In genomic region chr9:131271016-131271273, GRCh38 we compare ENCODE assay signal across 8 cellular contexts. TPM values are rescaled to one million over a fixed set of nuclear protein-coding genes. Genes with fewer than 3 reads are reported as not detected.
DNase-seq lines count a peak whose midpoint lies in the region; ATAC-seq and TF ChIP-seq lines count a peak whose summit lies in the region.
"Not testable (repeated sequence)": the region's sequence is repeated elsewhere in the genome, so short reads cannot be mapped to it uniquely, and the experiment has no call there.

No MANE protein-coding gene starts in this region.

- not testable (repeated sequence) for H3K79me2 ChIP-seq in OCI-LY1 (ENCODE audit: insufficient read depth, low read length)

- CTCF ChIA-PET in CD8-positive, alpha-beta T cell (lab: Charles Lee), result interaction anchor here (1.4 to 3.0 kb wide), 4 partner anchors 15 to 66 kb away, joined by 3 to 15 read pairs (median 8); no protein-coding TSS in a partner anchor
- CTCF ChIA-PET in activated CD8-positive, alpha-beta T cell treated with anti-CD3 and anti-CD28 coated beads, Interleukin-2, amount 10 ng/mL, durations not matched to agents 7 days and 5 days (lab: Charles Lee), result interaction anchor here (2.4 to 11.6 kb wide), 4 partner anchors 17 to 93 kb away, joined by 10 to 163 read pairs (median 18); no protein-coding TSS in a partner anchor

- WGBS in esophagus, 2 donors, result 81 to 88% methylated on average over 1 of the region's 1 CpG
- WGBS in tibial nerve, 2 donors, result 88 to 93% methylated on average over 1 of the region's 1 CpG

- H3K4me3 ChIP-seq in CD8-positive, alpha-beta T cell (ENCODE audit: low read depth, low read length), result peak overlapping the region; percentile 95
- not testable (repeated sequence) for H3K4me3 ChIP-seq in OCI-LY1 (ENCODE audit: low read depth, low read length, poor library complexity, severe bottlenecking); esophagus (ENCODE audit: low read depth in 1 of 2, low read length in 2 of 2); gastrocnemius medialis
- H3K4me3 ChIP-seq in lower lobe of right lung, result peak overlapping the region; percentile 36
- peak overlapping the region in 1 of 4 donors; percentile 5 for H3K4me3 ChIP-seq in tibial nerve

- not testable (repeated sequence) for H3F3A ChIP-seq in OCI-LY1 (ENCODE audit: insufficient read depth, low read length)

- not testable (repeated sequence) for DNase-seq in CD8-positive, alpha-beta T cell; activated CD8-positive, alpha-beta T cell treated with anti-CD3 and anti-CD28 coated beads, Interleukin-2, amount 10 ng/mL, durations not matched to agents 7 days and 5 days; activated naive CD8-positive, alpha-beta T cell treated with anti-CD3 and anti-CD28 coated beads, Interleukin-2, amount 50 U/mL, for 24 hours; lower lobe of right lung; gastrocnemius medialis; tibial nerve (ENCODE audit: low spot score in 2 of 2)

- H3K9ac ChIP-seq in OCI-LY1 (ENCODE audit: low read length), result not testable (repeated sequence)

- not testable (repeated sequence) for H2AFZ ChIP-seq in OCI-LY1 (ENCODE audit: low read length)

- not testable (repeated sequence) for TF ChIP-seq CTCF in CD8-positive, alpha-beta T cell (IDR thresholded peaks at IDR 0.05); OCI-LY1 (IDR thresholded peaks at IDR 0.05; ENCODE audit: low read length); lower lobe of right lung (IDR thresholded peaks at IDR 0.05); gastrocnemius medialis (IDR thresholded peaks at IDR 0.05 in 4 of 5, conservative IDR thresholded peaks at IDR 0.05 in 1 of 5); tibial nerve (IDR thresholded peaks at IDR 0.05)

- H3K36me3 Mint-ChIP-seq in CD8-positive, alpha-beta T cell, result peaks cover 48% of the 10 kb centered on the region
- H3K36me3 Mint-ChIP-seq in activated CD8-positive, alpha-beta T cell treated with anti-CD3 and anti-CD28 coated beads, Interleukin-2, amount 10 ng/mL, durations not matched to agents 7 days and 5 days (ENCODE audit: low read depth), result peaks cover 85% of the 10 kb centered on the region
- peaks cover 37% of the 10 kb centered on the region for H3K36me3 Mint-ChIP-seq in activated naive CD8-positive, alpha-beta T cell treated with anti-CD3 and anti-CD28 coated beads, Interleukin-2, amount 50 U/mL, for 24 hours (ENCODE audit: low read depth)

- peaks cover 54% of the 10 kb centered on the region for H3K4me1 ChIP-seq in CD8-positive, alpha-beta T cell (ENCODE audit: insufficient read depth, low read length)
- H3K4me1 ChIP-seq in OCI-LY1 (ENCODE audit: insufficient read depth, low read length, severe bottlenecking) (peaks cover 83% of the 10 kb centered on the region), lower lobe of right lung (peaks cover 66% of the 10 kb centered on the region), gastrocnemius medialis (peaks cover 81 to 89% of the 10 kb centered on the region in 2 donors), tibial nerve (peaks cover 0 to 43% (median 11%) of the 10 kb centered on the region in 4 donors)
- H3K4me1 ChIP-seq in esophagus (ENCODE audit: control insufficient read depth in 2 of 2, insufficient read depth in 2 of 2, low read length in 1 of 2), result not testable (repeated sequence)

- not testable (repeated sequence) for H3K9me3 Mint-ChIP-seq in CD8-positive, alpha-beta T cell; activated CD8-positive, alpha-beta T cell treated with anti-CD3 and anti-CD28 coated beads, Interleukin-2, amount 10 ng/mL, durations not matched to agents 7 days and 5 days (ENCODE audit: insufficient read depth); activated naive CD8-positive, alpha-beta T cell treated with anti-CD3 and anti-CD28 coated beads, Interleukin-2, amount 50 U/mL, for 24 hours

- not testable (repeated sequence) for H3K36me3 ChIP-seq in CD8-positive, alpha-beta T cell (ENCODE audit: insufficient read depth, low read length); OCI-LY1 (ENCODE audit: insufficient read depth, low read length); esophagus (ENCODE audit: control insufficient read depth in 2 of 2, insufficient read depth in 2 of 2, low read length in 1 of 2); lower lobe of right lung; gastrocnemius medialis; tibial nerve

- not testable (repeated sequence) for ATAC-seq in CD8-positive, alpha-beta T cell; activated CD8-positive, alpha-beta T cell treated with anti-CD3 and anti-CD28 coated beads, Interleukin-2, amount 10 ng/mL, durations not matched to agents 7 days and 5 days; activated naive CD8-positive, alpha-beta T cell treated with anti-CD3 and anti-CD28 coated beads, Interleukin-2, amount 50 U/mL, for 24 hours; lower lobe of right lung; gastrocnemius medialis

- H3K27me3 Mint-ChIP-seq in CD8-positive, alpha-beta T cell (ENCODE audit: low read depth); activated CD8-positive, alpha-beta T cell treated with anti-CD3 and anti-CD28 coated beads, Interleukin-2, amount 10 ng/mL, durations not matched to agents 7 days and 5 days (ENCODE audit: low read depth); activated naive CD8-positive, alpha-beta T cell treated with anti-CD3 and anti-CD28 coated beads, Interleukin-2, amount 50 U/mL, for 24 hours: not testable (repeated sequence)

- not testable (repeated sequence) for H3K27me3 ChIP-seq in CD8-positive, alpha-beta T cell (ENCODE audit: insufficient read depth, low read length); OCI-LY1 (ENCODE audit: insufficient read depth, low read length); esophagus (ENCODE audit: control insufficient read depth in 1 of 2, insufficient read depth in 2 of 2, low read length in 2 of 2); lower lobe of right lung (ENCODE audit: low read depth); gastrocnemius medialis; tibial nerve

- H3K27ac Mint-ChIP-seq in CD8-positive, alpha-beta T cell, result peak overlapping the region; percentile 94
- H3K27ac Mint-ChIP-seq in activated CD8-positive, alpha-beta T cell treated with anti-CD3 and anti-CD28 coated beads, Interleukin-2, amount 10 ng/mL, durations not matched to agents 7 days and 5 days, result peak overlapping the region; percentile 99
- peak overlapping the region; percentile 98 for H3K27ac Mint-ChIP-seq in activated naive CD8-positive, alpha-beta T cell treated with anti-CD3 and anti-CD28 coated beads, Interleukin-2, amount 50 U/mL, for 24 hours

- H3K9me3 ChIP-seq in CD8-positive, alpha-beta T cell (ENCODE audit: low read length); OCI-LY1 (ENCODE audit: low read length); esophagus (ENCODE audit: control insufficient read depth in 2 of 2, insufficient read depth in 1 of 2, low read depth in 1 of 2, low read length in 1 of 2); lower lobe of right lung; gastrocnemius medialis; tibial nerve: not testable (repeated sequence)

- H3K4me1 Mint-ChIP-seq in CD8-positive, alpha-beta T cell (ENCODE audit: low read depth), result peaks cover 64% of the 10 kb centered on the region
- H3K4me1 Mint-ChIP-seq in activated CD8-positive, alpha-beta T cell treated with anti-CD3 and anti-CD28 coated beads, Interleukin-2, amount 10 ng/mL, durations not matched to agents 7 days and 5 days (ENCODE audit: low read depth), result peaks cover 54% of the 10 kb centered on the region
- H3K4me1 Mint-ChIP-seq in activated naive CD8-positive, alpha-beta T cell treated with anti-CD3 and anti-CD28 coated beads, Interleukin-2, amount 50 U/mL, for 24 hours, result peaks cover 65% of the 10 kb centered on the region

- peak overlapping the region; percentile 84 for H3K27ac ChIP-seq in CD8-positive, alpha-beta T cell (ENCODE audit: low read depth, low read length)
- H3K27ac ChIP-seq in OCI-LY1 (ENCODE audit: low read depth, low read length, poor library complexity, severe bottlenecking) (peak overlapping the region; percentile 91), esophagus (ENCODE audit: low read depth in 2 of 2, low read length in 1 of 2) (peak overlapping the region; percentile 4 to 63), lower lobe of right lung (peak overlapping the region; percentile 89), gastrocnemius medialis (peak overlapping the region; percentile 94 to 100 (median 98)), tibial nerve (peak overlapping the region; percentile 36 to 85 (median 74))

- intact Hi-C loops in CD8-positive, alpha-beta T cell (cut with DNase I, micrococcal nuclease), result loop anchor here in 1 of 2 experiments (5.0 to 10.0 kb wide), 2 partner anchors 56 to 126 kb away; no protein-coding TSS in a partner anchor
- intact Hi-C loops in lower lobe of right lung (cut with DNase I); gastrocnemius medialis (cut with DNase I; ENCODE audit: low total_unique reads): not testable (repeated sequence)

- in situ Hi-C loops in gastrocnemius medialis (cut with MboI; ENCODE audit: low sequenced_read_pairs in 4 of 4), result not testable (repeated sequence)

- POLR2A ChIA-PET in CD8-positive, alpha-beta T cell (lab: Charles Lee), result interaction anchor here (0.9 to 19.9 kb wide), 8 partner anchors 8 to 126 kb away, joined by 3 to 490 read pairs (median 4); no protein-coding TSS in a partner anchor
- POLR2A ChIA-PET in activated CD8-positive, alpha-beta T cell treated with anti-CD3 and anti-CD28 coated beads, Interleukin-2, amount 10 ng/mL, durations not matched to agents 7 days and 5 days (lab: Charles Lee), result interaction anchor here (0.8 to 11.6 kb wide), 4 partner anchors 15 to 89 kb away, joined by 3 to 330 read pairs (median 6); no protein-coding TSS in a partner anchor

- not testable (repeated sequence) for H3K9me2 ChIP-seq in OCI-LY1 (ENCODE audit: low read depth, low read length)

- not testable (repeated sequence) for TF ChIP-seq POLR2A in gastrocnemius medialis (IDR thresholded peaks at IDR 0.05); tibial nerve (IDR thresholded peaks at IDR 0.05)

- peak overlapping the region; percentile 98 for H3K4me3 Mint-ChIP-seq in CD8-positive, alpha-beta T cell
- H3K4me3 Mint-ChIP-seq in activated CD8-positive, alpha-beta T cell treated with anti-CD3 and anti-CD28 coated beads, Interleukin-2, amount 10 ng/mL, durations not matched to agents 7 days and 5 days, result peak overlapping the region; percentile 99
- H3K4me3 Mint-ChIP-seq in activated naive CD8-positive, alpha-beta T cell treated with anti-CD3 and anti-CD28 coated beads, Interleukin-2, amount 50 U/mL, for 24 hours, result peak overlapping the region; percentile 98

- not testable (repeated sequence) for H4K20me1 ChIP-seq in OCI-LY1 (ENCODE audit: insufficient read depth, low read length)

- TF ChIP-seq EP300 in tibial nerve (IDR thresholded peaks at IDR 0.05), result not testable (repeated sequence)

- peak overlapping the region; percentile 22; the same call in 1 of the 2 replicates for H3K4me2 ChIP-seq in OCI-LY1 (ENCODE audit: low read length)

RNA-seq across cellular contexts. Expression of gene FAM78A, which starts 5.4 kb away (rescaled TPM):
- 10 to 100 TPM; 44.0 to 44.2 TPM for total RNA-seq in CD8-positive, alpha-beta T cell
- 100 to 1,000 TPM in 1 of 2 experiments, 10 to 100 TPM in 1; 99.2 to 101 TPM for total RNA-seq in activated CD8-positive, alpha-beta T cell treated with anti-CD3 and anti-CD28 coated beads, Interleukin-2, amount 10 ng/mL, durations not matched to agents 7 days and 5 days
- under 1 TPM; 0.62 to 0.86 TPM for polyA plus RNA-seq in esophagus
- 18.3 TPM for total RNA-seq in lower lobe of right lung
- 10 to 100 TPM in 2 of 4 donors, 1 to 10 TPM in 2; 3.6 to 16.0 (median 10.1) TPM for total RNA-seq in gastrocnemius medialis
- 1 to 10 TPM; 2.5 to 4.8 (median 4.2) TPM for total RNA-seq in tibial nerve

RNA-seq across cellular contexts. Expression of gene PLPP7, which starts 18.6 kb away (rescaled TPM):
- total RNA-seq in CD8-positive, alpha-beta T cell, result not detected
- total RNA-seq in activated CD8-positive, alpha-beta T cell treated with anti-CD3 and anti-CD28 coated beads, Interleukin-2, amount 10 ng/mL, durations not matched to agents 7 days and 5 days, result under 1 TPM in 1 of 2 experiments, not detected in 1; 0.21 TPM
- under 1 TPM; 0.47 to 0.73 TPM for polyA plus RNA-seq in esophagus
- 1.7 TPM for total RNA-seq in lower lobe of right lung
- total RNA-seq in gastrocnemius medialis, result 100 to 1,000 TPM; 110 to 395 (median 184) TPM
- total RNA-seq in tibial nerve, result 10 to 100 TPM; 14.4 to 24.6 (median 21.5) TPM

Comparison
In these comparisons a context has a peak if more than half of its experiments do, and no peak if none do; other contexts are left out.
1. H3K27ac ChIP-seq: peak in every context shown above with its lines; median percentile 98 in gastrocnemius medialis; 91 in OCI-LY1; 89 in lower lobe of right lung; 84 in CD8-positive, alpha-beta T cell; 74 in tibial nerve; 34 in esophagus.
2. RNA of gene PLPP7, which starts 18.6 kb away (total RNA-seq): 110 to 395 TPM in gastrocnemius medialis; 14.4 to 24.6 TPM in tibial nerve, 1.7 TPM in lower lobe of right lung (single experiment), 0.21 TPM in activated CD8-positive, alpha-beta T cell treated with anti-CD3 and anti-CD28 coated beads, Interleukin-2, amount 10 ng/mL, durations not matched to agents 7 days and 5 days and not detected in CD8-positive, alpha-beta T cell; every median in the first group is over 4 times any median in the second.
3. Peak in every context shown above with its lines, with median percentiles within 50 percentile points of each other: H3K27ac Mint-ChIP-seq and H3K4me3 Mint-ChIP-seq.